ENCODE assay signal across 17 cellular contexts in the genomic region with DNA sequence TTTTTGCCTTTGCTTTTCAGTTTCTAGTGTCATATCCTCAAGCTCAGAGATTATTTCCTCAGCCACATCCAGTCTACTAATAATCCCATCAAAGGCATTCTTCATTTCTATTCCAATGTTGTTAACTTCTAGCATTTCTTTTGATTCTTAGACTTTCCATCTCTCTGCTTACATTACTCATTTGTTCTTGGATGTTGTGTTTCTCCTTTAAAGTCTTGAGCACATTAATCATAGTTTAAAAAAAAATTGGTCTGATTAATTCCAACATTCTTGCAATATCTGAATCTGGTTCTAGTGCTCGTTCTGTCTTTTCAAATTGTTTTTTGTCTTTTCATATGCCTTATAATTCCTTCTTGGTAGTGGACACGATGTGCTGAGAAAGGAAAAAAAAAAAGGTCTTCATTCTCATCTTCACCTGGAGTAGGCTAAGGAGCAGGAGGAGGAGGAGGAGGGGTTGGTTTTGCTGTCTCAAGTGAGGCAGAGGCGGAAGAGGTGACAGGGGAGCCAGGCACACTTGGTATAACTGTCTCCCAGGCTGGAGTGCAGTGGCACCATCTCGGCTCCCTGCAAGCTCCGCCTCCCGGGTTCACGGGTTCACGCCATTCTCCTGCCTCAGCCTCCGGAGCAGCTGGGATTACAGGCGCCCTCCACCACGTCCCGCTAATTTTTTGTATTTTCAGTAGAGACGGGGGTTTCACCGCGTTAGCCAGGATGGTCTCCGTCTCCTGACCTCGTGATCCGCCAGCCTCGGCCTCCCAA.
"Had no signal": no experiment of that assay in that cellular context is flagged by ENCODE, and none has a peak within 500 bp of the region (broad histone marks: within the 10 kb centered on the region; RNA-seq: fewer than 3 reads in every experiment).

No MANE protein-coding gene starts in this region.

- H3K36me3 ChIP-seq: breast epithelium, neutrophil had no signal

- H3K27me3 ChIP-seq: breast epithelium, neutrophil, tibial nerve had no signal

- H3K4me1 ChIP-seq: breast epithelium, tibial nerve had no signal

- H3K9me3 ChIP-seq: breast epithelium, neutrophil, tibial nerve had no signal

- H3K27ac ChIP-seq: breast epithelium, neutrophil, tibial nerve had no signal

- H3K4me3 ChIP-seq: breast epithelium, tibial nerve had no signal

- ATAC-seq: effector memory CD8-positive, alpha-beta T cell; left ventricle myocardium superior; naive thymus-derived CD8-positive, alpha-beta T cell; stimulated activated naive B cell treated with anti-CD40 and anti-IgM and Interleukin-4, amounts not matched to agents 10 μg/mL and 1 μg/mL and 100 μg/mL, for 72 hours had no signal

- DNase-seq: activated CD4-positive, alpha-beta T cell treated with anti-CD3 and anti-CD28 coated beads, Interleukin-2, amount 10 ng/mL, durations not matched to agents 7 days and 5 days; activated CD8-positive, alpha-beta memory T cell treated with anti-CD3 and anti-CD28 coated beads for 24 hours; activated naive CD8-positive, alpha-beta T cell treated with anti-CD3 and anti-CD28 coated beads, Interleukin-2, amount 10 ng/mL, durations not matched to agents 7 days and 5 days; anterior cingulate cortex; dermis blood vessel endothelial cell; effector memory CD8-positive, alpha-beta T cell; hippocampal formation; kidney glomerular epithelial cell; left ventricle myocardium superior; naive thymus-derived CD8-positive, alpha-beta T cell; retina; stimulated activated CD4-positive, alpha-beta T cell treated with anti-CD3 and anti-CD28 coated beads, Interleukin-2, amount 100 ng/mL, for 48 hours; stimulated activated naive B cell treated with anti-CD40 and anti-IgM and Interleukin-4, amounts not matched to agents 10 μg/mL and 1 μg/mL and 100 μg/mL, for 72 hours; SW 1271 had no signal
